8 cellular contexts compared by ENCODE assay signal in genomic region chr3:25781758-25782594, GRCh38. TPM values are rescaled to one million over a fixed set of nuclear protein-coding genes. Genes with fewer than 3 reads are reported as not detected.
A peak's percentile ranks its signal among the peaks of the same experiment; 100 is the strongest.
DNase-seq lines count a peak whose midpoint lies in the region; ATAC-seq and TF ChIP-seq lines count a peak whose summit lies in the region.

No MANE protein-coding gene starts in this region.

- H3K9me3 Mint-ChIP-seq in activated B cell treated with CpG ODN at 0.5 μM for 24 hours: no peaks in the 10 kb centered on the region

- no peaks in the 10 kb centered on the region for H3K27me3 ChIP-seq in AG04450 (ENCODE audit: control insufficient read depth, insufficient read depth, low read length)
- H3K27me3 ChIP-seq in right lobe of liver: no peaks in the 10 kb centered on the region

- no peak for TF ChIP-seq POLR2A in right lobe of liver (IDR thresholded peaks at IDR 0.05)

- H3K9me3 ChIP-seq in AG04450 (ENCODE audit: control insufficient read depth, insufficient read depth, low read length) (peaks cover 3% of the 10 kb centered on the region; the same call in 1 of the 2 replicates), right lobe of liver (no peaks in the 10 kb centered on the region)

- peaks cover 0 to 14% (median 5%) of the 10 kb centered on the region in 4 donors for H3K4me1 ChIP-seq in right lobe of liver

- peaks cover 32% of the 10 kb centered on the region for H3K36me3 Mint-ChIP-seq in activated B cell treated with CpG ODN at 0.5 μM for 24 hours (ENCODE audit: low read depth)

- POLR2A ChIA-PET in AG04450 (lab: Yijun Ruan, JAX): no interaction called here
- POLR2A ChIA-PET in activated B cell treated with CpG ODN at 0.5 μM for 24 hours (lab: Charles Lee): interaction anchor here (0.7 to 2.6 kb wide), 7 partner anchors 8 to 148 kb away, joined by 3 to 34 read pairs (median 5); partner anchors contain the start of gene OXSM

- peak overlapping the region; percentile 84 for H3K4me3 ChIP-seq in AG04450 (ENCODE audit: low read depth, low read length)
- peak overlapping the region; percentile 77 to 91 (median 85) for H3K4me3 ChIP-seq in right lobe of liver

- no peak for TF ChIP-seq CTCF in AG04450 (IDR thresholded peaks at IDR 0.05; ENCODE audit: low read depth, low read length)
- no peak for TF ChIP-seq CTCF in activated B cell treated with CpG ODN at 0.5 μM for 24 hours (IDR thresholded peaks at IDR 0.05)
- TF ChIP-seq CTCF in right lobe of liver (IDR thresholded peaks at IDR 0.05): no peak

- ATAC-seq in GM18873 (IDR thresholded peaks at IDR 0.05; ENCODE audit: low FRiP score, unreplicated experiment) (peak; percentile 74), HG03060 (IDR thresholded peaks at IDR 0.05; ENCODE audit: low read depth, unreplicated experiment) (peak; percentile 72), activated B cell treated with CpG ODN at 0.5 μM for 24 hours (ENCODE audit: low read depth) (peak; percentile 40), right lobe of liver (no peak)

- H3K27ac ChIP-seq in AG04450 (ENCODE audit: low read depth, low read length) (no peak overlapping the region), right lobe of liver (peak overlapping the region in 1 of 3 donors; percentile 95)

- peak overlapping the region; percentile 97 for H3K27ac Mint-ChIP-seq in activated B cell treated with CpG ODN at 0.5 μM for 24 hours

- intact Hi-C loops in activated B cell treated with CpG ODN at 0.5 μM for 24 hours (cut with micrococcal nuclease) (loop anchor here (1.0 to 10.0 kb wide), 4 partner anchors 8 to 1837 kb away; partner anchors contain the start of genes NR1D2, OXSM and THRB), right lobe of liver (cut with DNase I) (no loop called here)

- WGBS in right lobe of liver (ENCODE audit: insufficient coverage, low coverage, low lambda C conversion rate, missing lambda C conversion rate): 52% methylated on average over 3 of the region's 3 CpGs

- H3K4me3 Mint-ChIP-seq in activated B cell treated with CpG ODN at 0.5 μM for 24 hours: peak overlapping the region; percentile 86

- H3K27me3 Mint-ChIP-seq in activated B cell treated with CpG ODN at 0.5 μM for 24 hours: no peaks in the 10 kb centered on the region

- H3K4me1 Mint-ChIP-seq in activated B cell treated with CpG ODN at 0.5 μM for 24 hours: peaks cover 52% of the 10 kb centered on the region

- DNase-seq in AG04450 (ENCODE audit: low read depth, low spot score): no peak
- DNase-seq in activated B cell treated with CpG ODN at 0.5 μM for 24 hours: no peak
- no peak for DNase-seq in right lobe of liver
- DNase-seq in GDM1 (lab: John Stamatoyannopoulos, UW): no peak
- no peak for DNase-seq in DMS79 treated with DMSO at 0.1 percent for 48 hours (lab: John Stamatoyannopoulos, UW)
- DNase-seq in NCI-H1694 treated with DMSO at 0.1 percent for 48 hours (lab: John Stamatoyannopoulos, UW): no peak

- CTCF ChIA-PET in AG04450 (lab: Charles Lee) (no interaction called here), activated B cell treated with CpG ODN at 0.5 μM for 24 hours (lab: Charles Lee) (interaction anchor here (0.7 kb wide), 1 partner anchor 134 kb away, joined by 3 read pairs; no protein-coding TSS in a partner anchor)

- H3K36me3 ChIP-seq in right lobe of liver: peaks cover 0 to 7% (median 3%) of the 10 kb centered on the region in 4 donors

RNA-seq across cellular contexts. Expression of gene NGLY1, which starts 1.3 kb away (rescaled TPM):
- polyA plus RNA-seq in AG04450 (2011; rRNA removed): 13.9 and 16.3 TPM in 2 replicates
- polyA minus RNA-seq in AG04450 (2011; rRNA and poly(A)+ RNA removed): 14.6 and 15.0 TPM in 2 replicates
- 104 and 127 TPM in 2 replicates for total RNA-seq in activated B cell treated with CpG ODN at 0.5 μM for 24 hours
- 10 to 100 TPM; 20.8 to 53.1 (median 21.4) TPM for total RNA-seq in right lobe of liver

RNA-seq across cellular contexts. Expression of gene OXSM, which starts 7.9 kb away (rescaled TPM):
- 15.9 and 19.7 TPM in 2 replicates for polyA plus RNA-seq in AG04450 (2011; rRNA removed)
- 5.4 and 8.2 TPM in 2 replicates for polyA minus RNA-seq in AG04450 (2011; rRNA and poly(A)+ RNA removed)
- total RNA-seq in activated B cell treated with CpG ODN at 0.5 μM for 24 hours: 12.6 and 14.2 TPM in 2 replicates
- total RNA-seq in right lobe of liver: 10 to 100 TPM; 12.5 to 16.8 (median 15.6) TPM

Comparison
In these comparisons a context has a peak if more than half of its experiments do, and no peak if none do; other contexts are left out.
1. ATAC-seq: peak in GM18873 (single experiment), HG03060 (single experiment) and activated B cell treated with CpG ODN at 0.5 μM for 24 hours (single experiment); none in right lobe of liver (0 of 4).